Comparison of ENCODE assay signal across 1 cellular context in genomic region chr4:57081651-57082349, GRCh38.
TF ChIP-seq lines count a peak whose summit lies in the region.

No MANE protein-coding gene starts in this region.

TF ChIP-seq in GM23338, 12 proteins besides CTCF, POLR2A, EP300 and RAD21 (continued from another document):
- TF ChIP-seq, protein P1, sequence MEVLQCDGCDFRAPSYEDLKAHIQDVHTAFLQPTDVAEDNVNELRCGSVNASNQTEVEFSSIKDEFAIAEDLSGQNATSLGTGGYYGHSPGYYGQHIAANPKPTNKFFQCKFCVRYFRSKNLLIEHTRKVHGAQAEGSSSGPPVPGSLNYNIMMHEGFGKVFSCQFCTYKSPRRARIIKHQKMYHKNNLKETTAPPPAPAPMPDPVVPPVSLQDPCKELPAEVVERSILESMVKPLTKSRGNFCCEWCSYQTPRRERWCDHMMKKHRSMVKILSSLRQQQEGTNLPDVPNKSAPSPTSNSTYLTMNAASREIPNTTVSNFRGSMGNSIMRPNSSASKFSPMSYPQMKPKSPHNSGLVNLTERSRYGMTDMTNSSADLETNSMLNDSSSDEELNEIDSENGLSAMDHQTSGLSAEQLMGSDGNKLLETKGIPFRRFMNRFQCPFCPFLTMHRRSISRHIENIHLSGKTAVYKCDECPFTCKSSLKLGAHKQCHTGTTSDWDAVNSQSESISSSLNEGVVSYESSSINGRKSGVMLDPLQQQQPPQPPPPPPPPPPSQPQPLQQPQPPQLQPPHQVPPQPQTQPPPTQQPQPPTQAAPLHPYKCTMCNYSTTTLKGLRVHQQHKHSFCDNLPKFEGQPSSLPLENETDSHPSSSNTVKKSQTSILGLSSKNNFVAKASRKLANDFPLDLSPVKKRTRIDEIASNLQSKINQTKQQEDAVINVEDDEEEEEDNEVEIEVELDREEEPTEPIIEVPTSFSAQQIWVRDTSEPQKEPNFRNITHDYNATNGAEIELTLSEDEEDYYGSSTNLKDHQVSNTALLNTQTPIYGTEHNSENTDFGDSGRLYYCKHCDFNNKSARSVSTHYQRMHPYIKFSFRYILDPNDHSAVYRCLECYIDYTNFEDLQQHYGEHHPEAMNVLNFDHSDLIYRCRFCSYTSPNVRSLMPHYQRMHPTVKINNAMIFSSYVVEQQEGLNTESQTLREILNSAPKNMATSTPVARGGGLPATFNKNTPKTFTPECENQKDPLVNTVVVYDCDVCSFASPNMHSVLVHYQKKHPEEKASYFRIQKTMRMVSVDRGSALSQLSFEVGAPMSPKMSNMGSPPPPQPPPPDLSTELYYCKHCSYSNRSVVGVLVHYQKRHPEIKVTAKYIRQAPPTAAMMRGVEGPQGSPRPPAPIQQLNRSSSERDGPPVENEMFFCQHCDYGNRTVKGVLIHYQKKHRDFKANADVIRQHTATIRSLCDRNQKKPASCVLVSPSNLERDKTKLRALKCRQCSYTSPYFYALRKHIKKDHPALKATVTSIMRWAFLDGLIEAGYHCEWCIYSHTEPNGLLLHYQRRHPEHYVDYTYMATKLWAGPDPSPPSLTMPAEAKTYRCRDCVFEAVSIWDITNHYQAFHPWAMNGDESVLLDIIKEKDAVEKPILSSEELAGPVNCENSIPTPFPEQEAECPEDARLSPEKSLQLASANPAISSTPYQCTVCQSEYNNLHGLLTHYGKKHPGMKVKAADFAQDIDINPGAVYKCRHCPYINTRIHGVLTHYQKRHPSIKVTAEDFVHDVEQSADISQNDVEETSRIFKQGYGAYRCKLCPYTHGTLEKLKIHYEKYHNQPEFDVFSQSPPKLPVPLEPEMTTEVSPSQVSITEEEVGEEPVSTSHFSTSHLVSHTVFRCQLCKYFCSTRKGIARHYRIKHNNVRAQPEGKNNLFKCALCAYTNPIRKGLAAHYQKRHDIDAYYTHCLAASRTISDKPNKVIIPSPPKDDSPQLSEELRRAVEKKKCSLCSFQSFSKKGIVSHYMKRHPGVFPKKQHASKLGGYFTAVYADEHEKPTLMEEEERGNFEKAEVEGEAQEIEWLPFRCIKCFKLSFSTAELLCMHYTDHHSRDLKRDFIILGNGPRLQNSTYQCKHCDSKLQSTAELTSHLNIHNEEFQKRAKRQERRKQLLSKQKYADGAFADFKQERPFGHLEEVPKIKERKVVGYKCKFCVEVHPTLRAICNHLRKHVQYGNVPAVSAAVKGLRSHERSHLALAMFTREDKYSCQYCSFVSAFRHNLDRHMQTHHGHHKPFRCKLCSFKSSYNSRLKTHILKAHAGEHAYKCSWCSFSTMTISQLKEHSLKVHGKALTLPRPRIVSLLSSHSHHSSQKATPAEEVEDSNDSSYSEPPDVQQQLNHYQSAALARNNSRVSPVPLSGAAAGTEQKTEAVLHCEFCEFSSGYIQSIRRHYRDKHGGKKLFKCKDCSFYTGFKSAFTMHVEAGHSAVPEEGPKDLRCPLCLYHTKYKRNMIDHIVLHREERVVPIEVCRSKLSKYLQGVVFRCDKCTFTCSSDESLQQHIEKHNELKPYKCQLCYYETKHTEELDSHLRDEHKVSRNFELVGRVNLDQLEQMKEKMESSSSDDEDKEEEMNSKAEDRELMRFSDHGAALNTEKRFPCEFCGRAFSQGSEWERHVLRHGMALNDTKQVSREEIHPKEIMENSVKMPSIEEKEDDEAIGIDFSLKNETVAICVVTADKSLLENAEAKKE (CRISPR knock-in tag; IDR thresholded peaks at IDR 0.05), result peak; percentile 85; the same call in 1 of the 2 replicates
